8 cellular contexts compared by ENCODE assay signal in the genomic region with DNA sequence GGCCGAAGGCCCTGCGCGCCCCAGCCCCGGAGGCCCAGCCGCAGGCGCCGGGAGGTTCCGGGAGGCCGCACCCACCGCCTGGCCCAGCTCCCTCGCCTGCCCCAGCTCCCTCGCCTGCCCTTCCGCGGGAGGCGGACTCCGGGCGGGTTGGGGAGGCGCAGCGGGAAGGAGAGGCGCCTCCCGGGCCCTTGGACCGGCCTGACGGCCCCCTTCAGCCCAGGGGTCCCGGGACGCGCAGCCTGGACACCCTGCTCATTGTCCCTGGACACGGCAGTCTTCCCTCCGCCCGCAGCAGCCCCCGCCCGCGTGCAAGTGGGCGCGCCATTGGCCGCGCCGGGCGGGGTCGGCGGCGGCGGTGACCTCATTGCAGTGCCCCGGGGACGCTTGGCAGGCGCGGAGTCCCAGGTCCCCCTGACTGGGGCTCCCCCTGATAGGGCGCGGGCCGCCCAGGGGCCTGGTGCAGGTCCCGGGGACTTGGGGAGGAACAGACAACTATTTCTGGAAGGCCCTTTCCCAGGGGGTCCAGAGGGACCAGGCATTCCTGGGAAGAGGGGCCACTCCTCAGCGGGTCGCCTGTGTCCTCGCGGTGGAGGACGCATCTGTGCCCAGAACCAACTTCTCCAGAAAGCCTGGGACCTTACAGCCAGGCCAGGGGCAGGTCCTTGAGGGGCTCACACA. TPM values are rescaled to one million over a fixed set of nuclear protein-coding genes. Genes with fewer than 3 reads are reported as not detected.
A peak's percentile ranks its signal among the peaks of the same experiment; 100 is the strongest.
DNase-seq lines count a peak whose midpoint lies in the region; ATAC-seq, FAIRE-seq and TF ChIP-seq lines count a peak whose summit lies in the region.

No MANE protein-coding gene starts in this region.

- peaks cover 47% of the 10 kb centered on the region for H3K4me1 ChIP-seq in endothelial cell of umbilical vein (ENCODE audit: control insufficient read depth, extremely low read depth, insufficient read depth, low read length)

- H3K27me3 ChIP-seq in endothelial cell of umbilical vein (ENCODE audit: control insufficient read depth in 2 of 2, insufficient read depth in 2 of 2, low read length in 2 of 2) = no peaks in the 10 kb centered on the region

- no peaks in the 10 kb centered on the region for H4K20me1 ChIP-seq in endothelial cell of umbilical vein (replicated peaks; ENCODE audit: control insufficient read depth, extremely low read depth, insufficient read depth, low read length)

- POLR2A ChIA-PET in HEK293T (lab: Yijun Ruan, JAX) = interaction anchor here (0.5 to 8.0 kb wide), 9 partner anchors 9 to 55 kb away, joined by 3 to 63 read pairs (median 5); partner anchors contain the start of genes PNPLA2, POLR2L, RPLP2 and TSPAN4
- POLR2A ChIA-PET in endothelial cell of umbilical vein (lab: Charles Lee) = interaction anchor here (1.4 to 3.3 kb wide), 2 partner anchors 10 to 22 kb away, joined by 6 to 25 read pairs; partner anchors contain the start of genes POLR2L and TSPAN4

- no peaks in the 10 kb centered on the region for H3K9me3 ChIP-seq in endothelial cell of umbilical vein (replicated peaks; ENCODE audit: control insufficient read depth, insufficient read depth, low read length)

- H3K9ac ChIP-seq in endothelial cell of umbilical vein (replicated peaks; ENCODE audit: extremely low read depth, insufficient read depth, low read length) = peak overlapping the region; percentile 85

- peak overlapping the region; percentile 75 for H3K4me2 ChIP-seq in endothelial cell of umbilical vein (ENCODE audit: insufficient read depth, low read length)

- peak; percentile 55 for DNase-seq in Calu3
- DNase-seq in HEK293T (ENCODE audit: extremely low spot score) = peak; percentile 51
- DNase-seq in endothelial cell of umbilical vein (ENCODE audit: low read depth, low spot score) = peak; percentile 63
- peak; percentile 76 for DNase-seq in myocyte (ENCODE audit: low read depth)
- DNase-seq in mucosa of gallbladder (ENCODE audit: low spot score) = no peak
- no peak for DNase-seq in HCEC 1CT

- BruUV-seq in Calu3 (replicated peaks; lab: Mats Ljungman, UMichigan) = no TSS peak
- BruUV-seq in endothelial cell of umbilical vein (replicated peaks; lab: Mats Ljungman, UMichigan) = no TSS peak

- peaks cover 26% of the 10 kb centered on the region for H3K4me1 Mint-ChIP-seq in Calu3 (ENCODE audit: low read depth, unreplicated experiment)

- peaks cover 95% of the 10 kb centered on the region for H3K36me3 Mint-ChIP-seq in Calu3 (ENCODE audit: insufficient read depth, unreplicated experiment)

- TF ChIP-seq POLR2A in endothelial cell of umbilical vein (IDR thresholded peaks at IDR 0.05; ENCODE audit: low read depth, low read length) = no peak

- H3K79me2 ChIP-seq in endothelial cell of umbilical vein (ENCODE audit: control insufficient read depth, insufficient read depth, low read length) = peaks cover 37% of the 10 kb centered on the region

- H3K27ac Mint-ChIP-seq in Calu3 (ENCODE audit: unreplicated experiment) = peak overlapping the region; percentile 71

- H3K27ac ChIP-seq in VCaP = peak overlapping the region; percentile 83
- H3K27ac ChIP-seq in endothelial cell of umbilical vein (ENCODE audit: insufficient read depth, low read depth, low read length) = peak overlapping the region; percentile 79

- dilution Hi-C loops in endothelial cell of umbilical vein (cut with MboI; ENCODE audit: extremely low pct_ligation_motif_present, low sequenced_read_pairs) = no loop called here

- CTCF ChIA-PET in Calu3 (lab: Charles Lee) (interaction anchor here (2.0 kb wide), 1 partner anchor 10 kb away, joined by 8 read pairs; the partner anchor contains the start of genes POLR2L and TSPAN4), HEK293T (lab: Yijun Ruan, JAX) (interaction anchor here (1.4 kb wide), 1 partner anchor 10 kb away, joined by 4 read pairs; the partner anchor contains the start of gene TSPAN4), endothelial cell of umbilical vein (lab: Charles Lee) (interaction anchor here (2.1 to 2.9 kb wide), 2 partner anchors 11 to 15 kb away, joined by 11 to 19 read pairs; partner anchors contain the start of genes PNPLA2 and TSPAN4)

- ATAC-seq in HG03354 (IDR thresholded peaks at IDR 0.05; ENCODE audit: poor library complexity, severe bottlenecking, unreplicated experiment) = no peak

- intact Hi-C loops in Calu3 (cut with micrococcal nuclease; ENCODE audit: unreplicated experiment) (no loop called here), endothelial cell of umbilical vein (cut with micrococcal nuclease) (no loop called here)

- FAIRE-seq in endothelial cell of umbilical vein (lab: Jason Lieb, UNC) = peak; percentile 18

- no peaks in the 10 kb centered on the region for H3K27me3 Mint-ChIP-seq in Calu3 (ENCODE audit: unreplicated experiment)

- no peak for TF ChIP-seq CTCF in Calu3 (IDR thresholded peaks at IDR 0.05; ENCODE audit: unreplicated experiment)
- no peak for TF ChIP-seq CTCF in VCaP (conservative IDR thresholded peaks at IDR 0.05)
- no peak for TF ChIP-seq CTCF in endothelial cell of umbilical vein (IDR thresholded peaks at IDR 0.05; ENCODE audit: extremely low read depth in 1 of 2, insufficient read depth in 1 of 2, low read depth in 1 of 2, low read length in 2 of 2)

- H3K4me3 ChIP-seq in endothelial cell of umbilical vein (replicated peaks in 1 of 3; ENCODE audit: insufficient read depth in 1 of 3, low read depth in 1 of 3, low read length in 3 of 3) = peak overlapping the region; percentile 50 to 70 (median 67)

- H3K36me3 ChIP-seq in endothelial cell of umbilical vein (ENCODE audit: control insufficient read depth in 2 of 2, extremely low read depth in 1 of 2, insufficient read depth in 2 of 2, low read length in 2 of 2) = peaks cover 12 to 22% of the 10 kb centered on the region in 2 experiments

- H3K4me3 Mint-ChIP-seq in Calu3 (ENCODE audit: low read depth, unreplicated experiment) = peak overlapping the region; percentile 78

- no peaks in the 10 kb centered on the region for H3K9me1 ChIP-seq in endothelial cell of umbilical vein (replicated peaks; ENCODE audit: control insufficient read depth, extremely low read depth, insufficient read depth, low read length)

- no peaks in the 10 kb centered on the region for H3K9me3 Mint-ChIP-seq in Calu3 (ENCODE audit: low read depth, unreplicated experiment)

- H2AFZ ChIP-seq in endothelial cell of umbilical vein (ENCODE audit: low read depth, low read length) = no peak overlapping the region

RNA-seq across cellular contexts. Expression of gene CD151, which starts 0.5 kb away (rescaled TPM):
- total RNA-seq in Calu3 (2022) = 472 and 482 TPM in 2 replicates
- total RNA-seq in endothelial cell of umbilical vein = 515 and 605 TPM in 2 replicates
- 1,090 and 1,522 TPM in 2 replicates for polyA plus RNA-seq in endothelial cell of umbilical vein
- 804 and 813 TPM in 2 replicates for polyA plus RNA-seq in endothelial cell of umbilical vein (2011; cell fraction: cytosol; rRNA removed)
- 543 and 618 TPM in 2 replicates for polyA plus RNA-seq in endothelial cell of umbilical vein (2011; cell fraction: nucleus; rRNA removed)
- 576 and 824 TPM in 2 replicates for polyA plus RNA-seq in endothelial cell of umbilical vein (2012)
- polyA minus RNA-seq in endothelial cell of umbilical vein = 701 and 743 TPM in 2 replicates
- polyA minus RNA-seq in endothelial cell of umbilical vein (2011; cell fraction: cytosol; rRNA and poly(A)+ RNA removed) = 81.2 TPM
- 148 and 185 TPM in 2 replicates for polyA minus RNA-seq in endothelial cell of umbilical vein (2011; cell fraction: nucleus; rRNA and poly(A)+ RNA removed)
- 900 and 1,201 TPM in 2 replicates for total RNA-seq in myocyte
- 1,432 TPM for polyA plus RNA-seq in myocyte (2012)
- total RNA-seq in mucosa of gallbladder = 442 TPM

RNA-seq across cellular contexts. Expression of gene CRACR2B, which starts 5.5 kb away (rescaled TPM):
- 33.4 and 35.3 TPM in 2 replicates for total RNA-seq in Calu3 (2022)
- total RNA-seq in endothelial cell of umbilical vein = 8.4 and 9.7 TPM in 2 replicates
- polyA plus RNA-seq in endothelial cell of umbilical vein = 9.3 and 10.7 TPM in 2 replicates
- 3.5 and 5.6 TPM in 2 replicates for polyA plus RNA-seq in endothelial cell of umbilical vein (2011; cell fraction: cytosol; rRNA removed)
- polyA plus RNA-seq in endothelial cell of umbilical vein (2011; cell fraction: nucleus; rRNA removed) = 31.3 and 33.1 TPM in 2 replicates
- polyA plus RNA-seq in endothelial cell of umbilical vein (2012) = 1.2 and 3.3 TPM in 2 replicates
- polyA minus RNA-seq in endothelial cell of umbilical vein = 1.3 and 2.3 TPM in 2 replicates
- polyA minus RNA-seq in endothelial cell of umbilical vein (2011; cell fraction: cytosol; rRNA and poly(A)+ RNA removed) = 5.3 TPM
- polyA minus RNA-seq in endothelial cell of umbilical vein (2011; cell fraction: nucleus; rRNA and poly(A)+ RNA removed) = 3.1 and 7.7 TPM in 2 replicates
- 16.6 and 26.5 TPM in 2 replicates for total RNA-seq in myocyte
- 9.4 TPM for polyA plus RNA-seq in myocyte (2012)
- 40.5 TPM for total RNA-seq in mucosa of gallbladder

RNA-seq across cellular contexts. Expression of gene POLR2L, which starts 9.1 kb away (rescaled TPM):
- total RNA-seq in Calu3 (2022) = 107 and 115 TPM in 2 replicates
- 252 and 259 TPM in 2 replicates for total RNA-seq in endothelial cell of umbilical vein
- 146 and 173 TPM in 2 replicates for polyA plus RNA-seq in endothelial cell of umbilical vein
- polyA plus RNA-seq in endothelial cell of umbilical vein (2011; cell fraction: cytosol; rRNA removed) = 112 and 129 TPM in 2 replicates
- 35.2 and 49.7 TPM in 2 replicates for polyA plus RNA-seq in endothelial cell of umbilical vein (2011; cell fraction: nucleus; rRNA removed)
- polyA plus RNA-seq in endothelial cell of umbilical vein (2012) = 545 and 624 TPM in 2 replicates
- 170 and 227 TPM in 2 replicates for polyA minus RNA-seq in endothelial cell of umbilical vein
- polyA minus RNA-seq in endothelial cell of umbilical vein (2011; cell fraction: cytosol; rRNA and poly(A)+ RNA removed) = 156 TPM
- polyA minus RNA-seq in endothelial cell of umbilical vein (2011; cell fraction: nucleus; rRNA and poly(A)+ RNA removed) = 39.6 and 67.8 TPM in 2 replicates
- total RNA-seq in myocyte = 66.0 and 91.9 TPM in 2 replicates
- polyA plus RNA-seq in myocyte (2012) = 691 TPM
- total RNA-seq in mucosa of gallbladder = 108 TPM

RNA-seq across cellular contexts. Expression of gene TSPAN4, which starts 9.4 kb away (rescaled TPM):
- total RNA-seq in Calu3 (2022) (28.9 and 36.3 TPM in 2 replicates), endothelial cell of umbilical vein (86.5 and 114 TPM in 2 replicates), myocyte (56.7 and 63.9 TPM in 2 replicates), mucosa of gallbladder (34.6 TPM)
- 199 and 238 TPM in 2 replicates for polyA plus RNA-seq in endothelial cell of umbilical vein
- polyA plus RNA-seq in endothelial cell of umbilical vein (2011; cell fraction: cytosol; rRNA removed) = 107 and 141 TPM in 2 replicates
- 144 and 156 TPM in 2 replicates for polyA plus RNA-seq in endothelial cell of umbilical vein (2011; cell fraction: nucleus; rRNA removed)
- 66.0 and 93.8 TPM in 2 replicates for polyA plus RNA-seq in endothelial cell of umbilical vein (2012)
- polyA minus RNA-seq in endothelial cell of umbilical vein = 54.1 and 62.2 TPM in 2 replicates
- polyA minus RNA-seq in endothelial cell of umbilical vein (2011; cell fraction: cytosol; rRNA and poly(A)+ RNA removed) = 31.0 TPM
- 24.6 and 31.0 TPM in 2 replicates for polyA minus RNA-seq in endothelial cell of umbilical vein (2011; cell fraction: nucleus; rRNA and poly(A)+ RNA removed)
- polyA plus RNA-seq in myocyte (2012) = 141 TPM

RNA-seq across cellular contexts. Expression of gene PNPLA2, which starts 14.5 kb away (rescaled TPM):
- total RNA-seq in Calu3 (2022) (134 and 151 TPM in 2 replicates), endothelial cell of umbilical vein (75.6 and 83.0 TPM in 2 replicates), myocyte (84.0 and 183 TPM in 2 replicates), mucosa of gallbladder (159 TPM)
- 73.1 and 80.3 TPM in 2 replicates for polyA plus RNA-seq in endothelial cell of umbilical vein
- 32.9 and 45.8 TPM in 2 replicates for polyA plus RNA-seq in endothelial cell of umbilical vein (2011; cell fraction: cytosol; rRNA removed)
- 257 and 355 TPM in 2 replicates for polyA plus RNA-seq in endothelial cell of umbilical vein (2011; cell fraction: nucleus; rRNA removed)
- 44.9 and 69.9 TPM in 2 replicates for polyA plus RNA-seq in endothelial cell of umbilical vein (2012)
- polyA minus RNA-seq in endothelial cell of umbilical vein = 41.3 and 67.7 TPM in 2 replicates
- 38.2 TPM for polyA minus RNA-seq in endothelial cell of umbilical vein (2011; cell fraction: cytosol; rRNA and poly(A)+ RNA removed)
- polyA minus RNA-seq in endothelial cell of umbilical vein (2011; cell fraction: nucleus; rRNA and poly(A)+ RNA removed) = 80.4 and 131 TPM in 2 replicates
- 179 TPM for polyA plus RNA-seq in myocyte (2012)

Comparison
In these comparisons a context has a peak if more than half of its experiments do, and no peak if none do; other contexts are left out.
1. DNase-seq: peak in Calu3 (single experiment), HEK293T (single experiment), endothelial cell of umbilical vein (single experiment) and myocyte (single experiment); none in mucosa of gallbladder (single experiment) and HCEC 1CT (single experiment).